ENCODE assay signal across 15 cellular contexts in genomic region chr18:44786257-44786656, GRCh38.
DNase-seq lines count a peak whose midpoint lies in the region; ATAC-seq and TF ChIP-seq lines count a peak whose summit lies in the region.
"Had no signal": no experiment of that assay in that cellular context is flagged by ENCODE, and none has a peak within 500 bp of the region (broad histone marks: within the 10 kb centered on the region; RNA-seq: fewer than 3 reads in every experiment).

No MANE protein-coding gene starts in this region.

- CTCF ChIA-PET in activated CD4-positive, alpha-beta T cell treated with anti-CD3 and anti-CD28 coated beads, Interleukin-2, amount 10 ng/mL, durations not matched to agents 7 days and 5 days (lab: Charles Lee), result interaction anchor here (1.7 kb wide), 2 partner anchors 10 to 13 kb away, joined by 3 to 4 read pairs; no protein-coding TSS in a partner anchor

- no peaks in the 10 kb centered on the region for H3K9me3 ChIP-seq in osteoblast (ENCODE audit: low read depth, low read length)
- no peaks in the 10 kb centered on the region for H3K9me3 ChIP-seq in effector memory CD4-positive, alpha-beta T cell (ENCODE audit: control insufficient read depth, low read length)
- H3K9me3 ChIP-seq: ascending aorta, SJSA1, upper lobe of right lung had no signal

- H4K20me1 ChIP-seq in osteoblast (ENCODE audit: insufficient read depth, low read length), result no peaks in the 10 kb centered on the region

- H3K36me3 ChIP-seq in osteoblast (ENCODE audit: insufficient read depth, low read length), result no peaks in the 10 kb centered on the region
- H3K36me3 ChIP-seq in effector memory CD4-positive, alpha-beta T cell (ENCODE audit: control insufficient read depth, insufficient read depth, low read length), result no peaks in the 10 kb centered on the region
- H3K36me3 ChIP-seq: ascending aorta, SJSA1, upper lobe of right lung had no signal

- H3K27me3 ChIP-seq in osteoblast (ENCODE audit: insufficient read depth, low read length), result no peaks in the 10 kb centered on the region
- no peaks in the 10 kb centered on the region for H3K27me3 ChIP-seq in effector memory CD4-positive, alpha-beta T cell (replicated peaks; ENCODE audit: control insufficient read depth, insufficient read depth, low read length, poor library complexity, severe bottlenecking)
- H3K27me3 ChIP-seq: ascending aorta, SJSA1, upper lobe of right lung had no signal

- no peak overlapping the region for H3K4me3 Mint-ChIP-seq in activated CD4-positive, alpha-beta T cell treated with anti-CD3 and anti-CD28 coated beads, Interleukin-2, amount 10 ng/mL, durations not matched to agents 7 days and 5 days

- no peak for TF ChIP-seq CTCF in osteoblast (IDR thresholded peaks at IDR 0.05; ENCODE audit: extremely low read depth, low read depth, low read length)

- DNase-seq in osteoblast (ENCODE audit: insufficient read length, low spot score, missing footprints), result no peak
- DNase-seq in occipital lobe (lab: John Stamatoyannopoulos, UW), result no peak
- no peak for DNase-seq in effector memory CD4-positive, alpha-beta T cell
- DNase-seq in activated CD4-positive, alpha-beta T cell treated with anti-CD3 and anti-CD28 coated beads, Interleukin-2, amount 10 ng/mL, durations not matched to agents 7 days and 5 days, result no peak
- no peak for DNase-seq in NCI-H1092 treated with DMSO at 0.1 percent for 48 hours (lab: John Stamatoyannopoulos, UW)
- DNase-seq: activated CD4-positive, alpha-beta T cell treated with anti-CD3 and anti-CD28 coated beads, Interleukin-2, amount 50 U/mL, for 1 hour; erythroblast; kidney; stimulated activated CD4-positive, alpha-beta T cell treated with anti-CD3 and anti-CD28 coated beads, Interleukin-4, amount 100 ng/mL, for 1 hour; upper lobe of right lung had no signal

- peak overlapping the region; percentile 68 for H3K4me3 ChIP-seq in osteoblast (ENCODE audit: insufficient read depth, low read length)
- no peak overlapping the region for H3K4me3 ChIP-seq in effector memory CD4-positive, alpha-beta T cell (ENCODE audit: insufficient read depth, low read depth, low read length, poor library complexity, severe bottlenecking)
- H3K4me3 ChIP-seq: SJSA1, upper lobe of right lung had no signal

- ATAC-seq in GM19035 (IDR thresholded peaks at IDR 0.05; ENCODE audit: unreplicated experiment), result peak; percentile 28
- ATAC-seq in HG02610 (IDR thresholded peaks at IDR 0.05; ENCODE audit: unreplicated experiment), result peak; percentile 46
- peak; percentile 20 for ATAC-seq in HG03469 (IDR thresholded peaks at IDR 0.05; ENCODE audit: unreplicated experiment)
- ATAC-seq: upper lobe of right lung had no signal

- H3K27me3 Mint-ChIP-seq in activated CD4-positive, alpha-beta T cell treated with anti-CD3 and anti-CD28 coated beads, Interleukin-2, amount 10 ng/mL, durations not matched to agents 7 days and 5 days, result peaks cover 13% of the 10 kb centered on the region

- peak overlapping the region; percentile 73 for H2AFZ ChIP-seq in osteoblast (ENCODE audit: low read length)

- no peaks in the 10 kb centered on the region for H3K36me3 Mint-ChIP-seq in activated CD4-positive, alpha-beta T cell treated with anti-CD3 and anti-CD28 coated beads, Interleukin-2, amount 10 ng/mL, durations not matched to agents 7 days and 5 days (ENCODE audit: low read depth)

- H3K27ac Mint-ChIP-seq in activated CD4-positive, alpha-beta T cell treated with anti-CD3 and anti-CD28 coated beads, Interleukin-2, amount 10 ng/mL, durations not matched to agents 7 days and 5 days, result no peak overlapping the region

- no peak overlapping the region for H3K27ac ChIP-seq in osteoblast (ENCODE audit: low read depth, low read length)
- H3K27ac ChIP-seq in effector memory CD4-positive, alpha-beta T cell (ENCODE audit: insufficient read depth, low read length, poor library complexity, severe bottlenecking), result no peak overlapping the region
- H3K27ac ChIP-seq: ascending aorta, SJSA1, upper lobe of right lung had no signal

- H3K4me1 ChIP-seq in osteoblast (ENCODE audit: insufficient read depth, low read length), result no peaks in the 10 kb centered on the region
- no peaks in the 10 kb centered on the region for H3K4me1 ChIP-seq in effector memory CD4-positive, alpha-beta T cell (ENCODE audit: control insufficient read depth, insufficient read depth, low read length, poor library complexity, severe bottlenecking)

- H3K79me2 ChIP-seq in osteoblast (ENCODE audit: insufficient read depth, low read length), result no peaks in the 10 kb centered on the region

- H3K4me2 ChIP-seq in osteoblast (ENCODE audit: insufficient read depth, low read length), result peak overlapping the region; percentile 73

- peaks cover 6% of the 10 kb centered on the region for H3K4me1 Mint-ChIP-seq in activated CD4-positive, alpha-beta T cell treated with anti-CD3 and anti-CD28 coated beads, Interleukin-2, amount 10 ng/mL, durations not matched to agents 7 days and 5 days

- POLR2A ChIA-PET in activated CD4-positive, alpha-beta T cell treated with anti-CD3 and anti-CD28 coated beads, Interleukin-2, amount 10 ng/mL, durations not matched to agents 7 days and 5 days (lab: Charles Lee), result no interaction called here

- no peaks in the 10 kb centered on the region for H3K9me3 Mint-ChIP-seq in activated CD4-positive, alpha-beta T cell treated with anti-CD3 and anti-CD28 coated beads, Interleukin-2, amount 10 ng/mL, durations not matched to agents 7 days and 5 days
